Comparison of ENCODE assay signal across 12 cellular contexts in genomic region chr4:108109997-108110416, GRCh38. TPM values are rescaled to one million over a fixed set of nuclear protein-coding genes. Genes with fewer than 3 reads are reported as not detected.
DNase-seq lines count a peak whose midpoint lies in the region; ATAC-seq and TF ChIP-seq lines count a peak whose summit lies in the region.
"Had no signal": no experiment of that assay in that cellular context is flagged by ENCODE, and none has a peak within 500 bp of the region (broad histone marks: within the 10 kb centered on the region; RNA-seq: fewer than 3 reads in every experiment).

No MANE protein-coding gene starts in this region.

- TF ChIP-seq POLR2A in uterus (IDR thresholded peaks at IDR 0.05) = no peak

- no peak for ATAC-seq in CD4-positive, alpha-beta T cell (ENCODE audit: poor library complexity)
- ATAC-seq in GM19023 (IDR thresholded peaks at IDR 0.05; ENCODE audit: unreplicated experiment) = peak; percentile 59
- ATAC-seq in HG02763 (IDR thresholded peaks at IDR 0.05; ENCODE audit: unreplicated experiment) = peak; percentile 69
- ATAC-seq in aorta (ENCODE audit: low FRiP score) = no peak

- DNase-seq in CD4-positive, alpha-beta T cell = no peak
- DNase-seq in aorta = no peak
- DNase-seq in NCI-H146 (lab: John Stamatoyannopoulos, UW) = no peak
- no peak for DNase-seq in uterus
- DNase-seq in C1 segment of cervical spinal cord (lab: John Stamatoyannopoulos, UW) = no peak
- DNase-seq: amygdala, NCI-H2107, transverse colon had no signal

- H3K79me2 ChIP-seq in KMS-11 (ENCODE audit: insufficient read depth, low read depth) = no peaks in the 10 kb centered on the region

- TF ChIP-seq CTCF in CD4-positive, alpha-beta T cell (IDR thresholded peaks at IDR 0.05) = no peak
- TF ChIP-seq CTCF in KMS-11 (conservative IDR thresholded peaks at IDR 0.05; ENCODE audit: low read depth, low read length) = no peak
- TF ChIP-seq CTCF in uterus (IDR thresholded peaks at IDR 0.05) = no peak

- H3K4me1 ChIP-seq in KMS-11 (ENCODE audit: low read depth, poor library complexity, severe bottlenecking) = peaks cover 23% of the 10 kb centered on the region
- no peaks in the 10 kb centered on the region for H3K4me1 ChIP-seq in aorta (ENCODE audit: control insufficient read depth in 1 of 2, insufficient read depth in 2 of 2, low read length in 2 of 2)
- no peaks in the 10 kb centered on the region for H3K4me1 ChIP-seq in uterus
- H3K4me1 ChIP-seq: transverse colon had no signal

- intact Hi-C loops in CD4-positive, alpha-beta T cell (cut with DNase I, micrococcal nuclease) = loop anchor here (1.0 to 10.0 kb wide), 6 partner anchors 10 to 247 kb away; partner anchors contain the start of gene LEF1 (in 1 of the 2)
- intact Hi-C loops in aorta (cut with DNase I) = no loop called here
- intact Hi-C loops in uterus (cut with DNase I; ENCODE audit: low total_unique reads) = no loop called here

- CTCF ChIA-PET in CD4-positive, alpha-beta T cell (lab: Charles Lee) = interaction anchor here (0.7 to 3.5 kb wide), 3 partner anchors 9 to 30 kb away, joined by 3 to 16 read pairs (median 3); no protein-coding TSS in a partner anchor

- peaks cover 84% of the 10 kb centered on the region for H3K36me3 Mint-ChIP-seq in CD4-positive, alpha-beta T cell (ENCODE audit: low read depth)
- H3K36me3 Mint-ChIP-seq: memory B cell had no signal

- no peaks in the 10 kb centered on the region for H4K20me1 ChIP-seq in KMS-11 (ENCODE audit: insufficient read depth)

- H3K27ac ChIP-seq in CD4-positive, alpha-beta T cell (ENCODE audit: low read depth, low read length) = peak overlapping the region; percentile 89
- no peak overlapping the region for H3K27ac ChIP-seq in KMS-11
- no peak overlapping the region for H3K27ac ChIP-seq in aorta (ENCODE audit: low read depth in 1 of 2, low read length in 2 of 2)
- H3K27ac ChIP-seq in uterus = no peak overlapping the region
- H3K27ac ChIP-seq: transverse colon had no signal

- H3K27me3 Mint-ChIP-seq in CD4-positive, alpha-beta T cell = no peaks in the 10 kb centered on the region

- peaks cover 95% of the 10 kb centered on the region for H3K4me1 Mint-ChIP-seq in CD4-positive, alpha-beta T cell (ENCODE audit: low read depth)
- H3K4me1 Mint-ChIP-seq: memory B cell had no signal

- H3K9me3 ChIP-seq in CD4-positive, alpha-beta T cell (ENCODE audit: control insufficient read depth, low read length) = no peaks in the 10 kb centered on the region
- H3K9me3 ChIP-seq in aorta (ENCODE audit: control insufficient read depth, low read length) (no peaks in the 10 kb centered on the region), uterus (no peaks in the 10 kb centered on the region)
- H3K9me3 ChIP-seq: transverse colon had no signal

- peak overlapping the region; percentile 73 for H3K4me3 Mint-ChIP-seq in CD4-positive, alpha-beta T cell
- H3K4me3 Mint-ChIP-seq: memory B cell had no signal

- peak overlapping the region; percentile 92 for H3K27ac Mint-ChIP-seq in CD4-positive, alpha-beta T cell
- H3K27ac Mint-ChIP-seq: memory B cell had no signal

- no peak overlapping the region for H2AFZ ChIP-seq in KMS-11 (ENCODE audit: low read depth)

- H3K9me3 Mint-ChIP-seq in CD4-positive, alpha-beta T cell = no peaks in the 10 kb centered on the region
- H3K9me3 Mint-ChIP-seq: memory B cell had no signal

- H3K9ac ChIP-seq in KMS-11 = no peak overlapping the region

- H3K4me3 ChIP-seq in KMS-11 (IDR thresholded peaks at IDR 0.05; ENCODE audit: insufficient read depth, low read depth, low read length) = no peak overlapping the region
- H3K4me3 ChIP-seq in aorta (ENCODE audit: low read length in 2 of 2) = no peak overlapping the region
- no peak overlapping the region for H3K4me3 ChIP-seq in uterus
- H3K4me3 ChIP-seq: transverse colon had no signal

- H3K36me3 ChIP-seq in KMS-11 (ENCODE audit: insufficient read depth) = no peaks in the 10 kb centered on the region
- H3K36me3 ChIP-seq in aorta (ENCODE audit: control insufficient read depth in 1 of 2, insufficient read depth in 2 of 2, low read length in 1 of 2) = no peaks in the 10 kb centered on the region
- H3K36me3 ChIP-seq in uterus = no peaks in the 10 kb centered on the region
- H3K36me3 ChIP-seq: transverse colon had no signal

- peak overlapping the region; percentile 35 for H3K4me2 ChIP-seq in KMS-11

- no peaks in the 10 kb centered on the region for H3K27me3 ChIP-seq in CD4-positive, alpha-beta T cell (ENCODE audit: control insufficient read depth, insufficient read depth, low read length)
- H3K27me3 ChIP-seq in KMS-11 (ENCODE audit: insufficient read depth, low read depth) = no peaks in the 10 kb centered on the region
- peaks cover 0 to 2% of the 10 kb centered on the region in 2 donors for H3K27me3 ChIP-seq in aorta (ENCODE audit: control insufficient read depth in 1 of 2, insufficient read depth in 2 of 2, low read length in 1 of 2)
- H3K27me3 ChIP-seq in uterus = no peaks in the 10 kb centered on the region
- H3K27me3 ChIP-seq: transverse colon had no signal

- POLR2A ChIA-PET in CD4-positive, alpha-beta T cell (lab: Charles Lee) = interaction anchor here (0.7 to 5.9 kb wide), 7 partner anchors 9 to 63 kb away, joined by 3 to 52 read pairs (median 18); partner anchors contain the start of gene LEF1

- WGBS in aorta, 2 donors = 56 to 70% methylated on average over 2 of the region's 2 CpGs

RNA-seq across cellular contexts. Expression of gene LEF1, which starts 58.7 kb away (rescaled TPM):
- 100 to 1,000 TPM; 409 to 438 TPM for total RNA-seq in CD4-positive, alpha-beta T cell
- 10 to 100 TPM in 1 of 2 donors, 1 to 10 TPM in 1; 5.8 to 19.1 TPM for total RNA-seq in aorta
- polyA plus RNA-seq in aorta = under 1 TPM; 0.15 to 0.38 TPM
- 10 to 100 TPM; 27.4 to 49.7 (median 43.7) TPM for total RNA-seq in uterus

Comparison
In these comparisons a context has a peak if more than half of its experiments do, and no peak if none do; other contexts are left out.
1. ATAC-seq: peak in GM19023 (single experiment) and HG02763 (single experiment); none in CD4-positive, alpha-beta T cell (single experiment) and aorta (single experiment).
2. RNA of gene LEF1, which starts 58.7 kb away (total RNA-seq): 409 to 438 TPM in CD4-positive, alpha-beta T cell; 27.4 to 49.7 TPM in uterus and 5.8 to 19.1 TPM in aorta; every median in the first group is over 4 times any median in the second.
3. intact Hi-C loops: an anchor here in CD4-positive, alpha-beta T cell (1.0 to 10.0 kb wide); none called in aorta and uterus.